35 cellular contexts compared by ENCODE assay signal in genomic region chr10:99814143-99814542, GRCh38.
"Had no signal": no experiment of that assay in that cellular context is flagged by ENCODE, and none has a peak within 500 bp of the region (broad histone marks: within the 10 kb centered on the region; RNA-seq: fewer than 3 reads in every experiment).

No MANE protein-coding gene starts in this region.

- DNase-seq: activated B cell treated with CpG ODN at 0.5 μM for 24 hours; activated CD4-positive, alpha-beta memory T cell treated with anti-CD3 and anti-CD28 coated beads for 36 hours; activated CD4-positive, alpha-beta T cell treated with anti-CD3 and anti-CD28 coated beads for 4 hours; activated CD4-positive, alpha-beta T cell treated with anti-CD3 and anti-CD28 coated beads, Interleukin-2, amount 10 ng/mL, durations not matched to agents 24 days and 14 days; activated CD4-positive, alpha-beta T cell treated with anti-CD3 and anti-CD28 coated beads, Interleukin-2, amount 50 U/mL, for 1 hour; activated CD4-positive, alpha-beta T cell treated with anti-CD3 and anti-CD28 coated beads, Interleukin-2, amount 50 U/mL, for 4 hours; activated CD4-positive, CD25-positive, alpha-beta regulatory T cell treated with anti-CD3 and anti-CD28 coated beads, Interleukin-2, amount 50 U/mL, for 72 hours; activated CD8-positive, alpha-beta memory T cell treated with anti-CD3 and anti-CD28 coated beads, Interleukin-2, amount 50 U/mL, for 4 hours; activated effector memory CD4-positive, alpha-beta T cell treated with anti-CD3 and anti-CD28 coated beads, Interleukin-2, amount 50 U/mL, for 16 hours; activated gamma-delta T cell treated with Interleukin-2 at 50 U/mL for 16 hours; activated naive CD4-positive, alpha-beta T cell; activated naive CD4-positive, alpha-beta T cell treated with anti-CD3 and anti-CD28 coated beads for 36 hours; activated naive CD4-positive, alpha-beta T cell treated with anti-CD3 and anti-CD28 coated beads, Interleukin-2, amount 50 U/mL, for 16 hours; activated naive CD8-positive, alpha-beta T cell treated with anti-CD3 and anti-CD28 coated beads for 36 hours; activated T-cell treated with anti-CD3 and anti-CD28 coated beads for 4 hours; activated T-cell treated with anti-CD3 and anti-CD28 coated beads, Interleukin-2, amount 50 U/mL, for 1 hour; activated T-cell treated with anti-CD3 and anti-CD28 coated beads, Interleukin-2, amount 50 U/mL, for 4 hours; activated T-cell treated with anti-CD3 and anti-CD28 coated beads, Interleukin-2, amount 50 U/mL, for 72 hours; adrenal gland; amniotic stem cell; aorta; body of pancreas; brain microvascular endothelial cell; central memory CD4-positive, alpha-beta T cell; T-helper 1 cell; T-helper 2 cell; T-helper 9 cell had no signal

- H3K27ac Mint-ChIP-seq: activated B cell treated with CpG ODN at 0.5 μM for 24 hours; activated CD4-positive, alpha-beta memory T cell treated with anti-CD3 and anti-CD28 coated beads for 36 hours; activated CD4-positive, alpha-beta T cell treated with anti-CD3 and anti-CD28 coated beads, Interleukin-2, amount 10 ng/mL, durations not matched to agents 24 days and 14 days; activated naive CD4-positive, alpha-beta T cell treated with anti-CD3 and anti-CD28 coated beads for 36 hours; activated naive CD4-positive, alpha-beta T cell treated with anti-CD3 and anti-CD28 coated beads, Interleukin-2, amount 50 U/mL, for 72 hours; activated naive CD8-positive, alpha-beta T cell treated with anti-CD3 and anti-CD28 coated beads for 36 hours; activated T-cell treated with anti-CD3 and anti-CD28 coated beads, Interleukin-2, amount 50 U/mL, for 72 hours; activated T-helper 1 cell treated with anti-CD3 and anti-CD28 coated beads, Interleukin-12 subunit alpha, Interleukin-12 subunit beta, Interleukin-2, Interleukin-4 antibody, amounts not matched to agents 30 ng/mL and 10 ng/mL and 1 ng/mL, durations not matched to agents 14 hours and 24 hours and 36 hours; activated T-helper 17 cell treated with anti-CD3 and anti-CD28 coated beads, Interleukin-2, amount 50 U/mL, for 72 hours; T-helper 1 cell treated with Interleukin-12 subunit alpha and Interleukin-12 subunit beta and Interleukin-4 antibody, amounts not matched to agents 30 μg/mL and 1 μg/mL, for 36 hours; T-helper 2 cell treated with Interferon-gamma antibody and Interleukin-4, amounts not matched to agents 5 μg/mL and 100 μg/mL, for 36 hours had no signal

- FAIRE-seq: astrocyte had no signal

- H3K4me3 ChIP-seq: adrenal gland, body of pancreas, breast epithelium had no signal

- H3K4me3 Mint-ChIP-seq: activated B cell treated with CpG ODN at 0.5 μM for 24 hours; activated CD4-positive, alpha-beta memory T cell treated with anti-CD3 and anti-CD28 coated beads for 36 hours; activated CD4-positive, alpha-beta T cell treated with anti-CD3 and anti-CD28 coated beads, Interleukin-2, amount 10 ng/mL, durations not matched to agents 24 days and 14 days; activated naive CD4-positive, alpha-beta T cell treated with anti-CD3 and anti-CD28 coated beads for 36 hours; activated naive CD8-positive, alpha-beta T cell treated with anti-CD3 and anti-CD28 coated beads for 36 hours; activated T-cell treated with anti-CD3 and anti-CD28 coated beads, Interleukin-2, amount 50 U/mL, for 4 hours; activated T-cell treated with anti-CD3 and anti-CD28 coated beads, Interleukin-2, amount 50 U/mL, for 72 hours; activated T-helper 1 cell treated with anti-CD3 and anti-CD28 coated beads, Interleukin-12 subunit alpha, Interleukin-12 subunit beta, Interleukin-2, Interleukin-4 antibody, amounts not matched to agents 30 ng/mL and 10 ng/mL and 1 ng/mL, durations not matched to agents 14 hours and 24 hours and 36 hours; activated T-helper 17 cell treated with anti-CD3 and anti-CD28 coated beads, Interleukin-2, amount 50 U/mL, for 72 hours; T-helper 1 cell treated with Interleukin-12 subunit alpha and Interleukin-12 subunit beta and Interleukin-4 antibody, amounts not matched to agents 30 μg/mL and 1 μg/mL, for 36 hours; T-helper 2 cell treated with Interferon-gamma antibody and Interleukin-4, amounts not matched to agents 5 μg/mL and 100 μg/mL, for 36 hours had no signal

- H3K36me3 Mint-ChIP-seq: activated CD4-positive, alpha-beta memory T cell treated with anti-CD3 and anti-CD28 coated beads for 36 hours; activated naive CD4-positive, alpha-beta T cell treated with anti-CD3 and anti-CD28 coated beads, Interleukin-2, amount 50 U/mL, for 72 hours had no signal

- H3K27me3 Mint-ChIP-seq: activated B cell treated with CpG ODN at 0.5 μM for 24 hours; activated CD4-positive, alpha-beta memory T cell treated with anti-CD3 and anti-CD28 coated beads for 36 hours; activated CD4-positive, alpha-beta T cell treated with anti-CD3 and anti-CD28 coated beads, Interleukin-2, amount 10 ng/mL, durations not matched to agents 24 days and 14 days; activated naive CD8-positive, alpha-beta T cell treated with anti-CD3 and anti-CD28 coated beads for 36 hours; activated T-helper 17 cell treated with anti-CD3 and anti-CD28 coated beads, Interleukin-2, amount 50 U/mL, for 72 hours had no signal

- H3K27me3 ChIP-seq: adrenal gland, body of pancreas, brain microvascular endothelial cell, breast epithelium had no signal

- ATAC-seq: activated naive CD4-positive, alpha-beta T cell treated with anti-CD3 and anti-CD28 coated beads, Interleukin-2, amount 50 U/mL, for 72 hours; activated T-cell treated with anti-CD3 and anti-CD28 coated beads, Interleukin-2, amount 50 U/mL, for 4 hours; activated T-cell treated with anti-CD3 and anti-CD28 coated beads, Interleukin-2, amount 50 U/mL, for 72 hours; activated T-helper 17 cell treated with anti-CD3 and anti-CD28 coated beads, Interleukin-2, amount 50 U/mL, for 72 hours; body of pancreas had no signal

- H3K36me3 ChIP-seq: adrenal gland, brain microvascular endothelial cell, breast epithelium had no signal

- H3K4me1 ChIP-seq: adrenal gland, body of pancreas, breast epithelium had no signal

- H3K4me1 Mint-ChIP-seq: activated B cell treated with CpG ODN at 0.5 μM for 24 hours; activated CD4-positive, alpha-beta T cell treated with anti-CD3 and anti-CD28 coated beads, Interleukin-2, amount 10 ng/mL, durations not matched to agents 24 days and 14 days; activated naive CD8-positive, alpha-beta T cell treated with anti-CD3 and anti-CD28 coated beads for 36 hours; activated T-helper 17 cell treated with anti-CD3 and anti-CD28 coated beads, Interleukin-2, amount 50 U/mL, for 72 hours had no signal

- H3K27ac ChIP-seq: adrenal gland, body of pancreas, brain microvascular endothelial cell, breast epithelium, VCaP had no signal

- H3K9me3 Mint-ChIP-seq: activated B cell treated with CpG ODN at 0.5 μM for 24 hours; activated naive CD4-positive, alpha-beta T cell treated with anti-CD3 and anti-CD28 coated beads for 36 hours; activated naive CD4-positive, alpha-beta T cell treated with anti-CD3 and anti-CD28 coated beads, Interleukin-2, amount 50 U/mL, for 72 hours; activated T-cell treated with anti-CD3 and anti-CD28 coated beads, Interleukin-2, amount 50 U/mL, for 4 hours; activated T-helper 1 cell treated with anti-CD3 and anti-CD28 coated beads, Interleukin-12 subunit alpha, Interleukin-12 subunit beta, Interleukin-2, Interleukin-4 antibody, amounts not matched to agents 30 ng/mL and 10 ng/mL and 1 ng/mL, durations not matched to agents 14 hours and 24 hours and 36 hours; activated T-helper 17 cell treated with anti-CD3 and anti-CD28 coated beads, Interleukin-2, amount 50 U/mL, for 72 hours had no signal

- H3K9me3 ChIP-seq: adrenal gland, body of pancreas, breast epithelium had no signal
